In genomic region chr18:56709463-56709862, GRCh38 we compare ENCODE assay signal across 8 cellular contexts. TPM values are rescaled to one million over a fixed set of nuclear protein-coding genes. Genes with fewer than 3 reads are reported as not detected.
DNase-seq lines count a peak whose midpoint lies in the region; ATAC-seq and TF ChIP-seq lines count a peak whose summit lies in the region.

No MANE protein-coding gene starts in this region.

- DNase-seq in activated CD4-positive, CD25-positive, alpha-beta regulatory T cell (lab: John Stamatoyannopoulos, UW), result no peak
- DNase-seq in Panc1 (ENCODE audit: low read depth, low spot score) (peak; percentile 18), chondrocyte (ENCODE audit: low spot score) (no peak), pons (ENCODE audit: low spot score) (peak; percentile 22), posterior vena cava (ENCODE audit: low spot score) (no peak)

- CTCF ChIA-PET in Panc1 (lab: Charles Lee), result no interaction called here

- in situ Hi-C loops in Panc1 (cut with HindIII; ENCODE audit: low pct_unique_long_range_greater_than_20kb, low sequenced_read_pairs), result no loop called here

- no peaks in the 10 kb centered on the region for H3K9me3 ChIP-seq in Panc1 (ENCODE audit: control insufficient read depth, insufficient read depth, low read depth, low read length)

- no peak overlapping the region for H3K4me3 ChIP-seq in Panc1 (ENCODE audit: low read depth in 2 of 2, low read length in 2 of 2)

- ATAC-seq in activated CD4-positive, CD25-positive, alpha-beta regulatory T cell treated with anti-CD3 and anti-CD28 coated beads, Interleukin-2, amount 50 U/mL, for 24 hours, result peak; percentile 100
- peak; percentile 95 for ATAC-seq in GM19467 (IDR thresholded peaks at IDR 0.05; ENCODE audit: unreplicated experiment)
- ATAC-seq in HG03439 (IDR thresholded peaks at IDR 0.05; ENCODE audit: unreplicated experiment), result peak; percentile 98
- ATAC-seq in Panc1, result peak; percentile 62; the same call in 1 of the 2 replicates

- BruUV-seq in Panc1 (replicated peaks; lab: Mats Ljungman, UMichigan), result no TSS peak

- POLR2A ChIA-PET in Panc1 (lab: Charles Lee), result no interaction called here

- H3K27me3 Mint-ChIP-seq in chondrocyte (ENCODE audit: low read depth), result no peaks in the 10 kb centered on the region

- TF ChIP-seq CTCF in Panc1 (IDR thresholded peaks at IDR 0.05), result no peak; the same call in 1 of the 2 replicates
- peak; percentile 68 for TF ChIP-seq CTCF in chondrocyte (IDR thresholded peaks at IDR 0.05)

- intact Hi-C loops in Panc1 (cut with micrococcal nuclease; ENCODE audit: unreplicated experiment) (no loop called here), posterior vena cava (cut with DNase I) (no loop called here)

- no peaks in the 10 kb centered on the region for H3K4me1 ChIP-seq in Panc1 (ENCODE audit: control insufficient read depth, insufficient read depth, low read length)

- H3K9me3 Mint-ChIP-seq in chondrocyte (ENCODE audit: low read depth), result no peaks in the 10 kb centered on the region

- H3K36me3 ChIP-seq in Panc1 (ENCODE audit: control insufficient read depth, insufficient read depth, low read length), result no peaks in the 10 kb centered on the region

- no peaks in the 10 kb centered on the region for H3K27me3 ChIP-seq in Panc1 (ENCODE audit: control insufficient read depth, insufficient read depth, low read length)

- H3K27ac ChIP-seq in Panc1 (ENCODE audit: low read length), result no peak overlapping the region

- no peak overlapping the region for H3K27ac Mint-ChIP-seq in chondrocyte (ENCODE audit: unreplicated experiment)

- H3K36me3 Mint-ChIP-seq in chondrocyte (ENCODE audit: low read depth), result peaks cover 2% of the 10 kb centered on the region

- H3K4me1 Mint-ChIP-seq in chondrocyte (ENCODE audit: low read depth), result peaks cover 4% of the 10 kb centered on the region

- H3K4me3 Mint-ChIP-seq in chondrocyte (ENCODE audit: unreplicated experiment), result no peak overlapping the region

RNA-seq across cellular contexts. Expression of gene WDR7, which starts 58.3 kb away (rescaled TPM):
- total RNA-seq in Panc1 (2021; ENCODE audit: unreplicated experiment), result 12.3 TPM
- 12.8 TPM for polyA plus RNA-seq in Panc1 (2012; ENCODE audit: insufficient read length)
- total RNA-seq in chondrocyte, result 14.3 to 27.8 TPM (median 14.9 TPM) in 3 replicates
- 10 to 100 TPM; 24.9 to 27.3 TPM for total RNA-seq in posterior vena cava

Comparison
In these comparisons a context has a peak if more than half of its experiments do, and no peak if none do; other contexts are left out.
1. DNase-seq: peak in Panc1 (single experiment) and pons (single experiment); none in activated CD4-positive, CD25-positive, alpha-beta regulatory T cell (0 of 4), chondrocyte (single experiment) and posterior vena cava (single experiment).
2. Peak in every context shown above with its lines, with median percentiles within 50 percentile points of each other: ATAC-seq.